In the genomic region with DNA sequence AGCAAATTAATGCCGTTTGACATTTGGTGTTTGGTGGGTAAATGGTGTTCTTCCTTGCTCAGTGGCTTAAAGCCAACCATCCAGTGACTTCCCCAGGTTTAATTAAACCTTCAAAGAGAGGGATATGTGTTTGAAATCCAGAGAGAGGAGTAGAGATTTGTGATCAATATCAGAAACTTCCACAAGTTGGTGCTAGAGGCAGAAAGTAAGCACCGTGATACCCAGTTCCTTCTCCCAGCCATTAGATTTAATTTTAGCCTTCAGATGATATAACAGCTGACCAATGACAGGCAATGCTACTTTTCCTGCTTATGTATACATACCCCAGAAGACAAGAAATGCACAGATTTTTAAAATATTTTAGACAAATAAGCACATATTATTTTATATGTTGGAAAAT, we compare ENCODE assay signal across 12 cellular contexts.
DNase-seq lines count a peak whose midpoint lies in the region; ATAC-seq and TF ChIP-seq lines count a peak whose summit lies in the region.
"Had no signal": no experiment of that assay in that cellular context is flagged by ENCODE, and none has a peak within 500 bp of the region (broad histone marks: within the 10 kb centered on the region; RNA-seq: fewer than 3 reads in every experiment).

No MANE protein-coding gene starts in this region.

- no peaks in the 10 kb centered on the region for H3K9me3 ChIP-seq in BE2C

- no peak overlapping the region for H3K4me3 ChIP-seq in BE2C (ENCODE audit: low read depth, low read length)
- no peak overlapping the region for H3K4me3 ChIP-seq in astrocyte of the spinal cord (ENCODE audit: low read depth, low read length)
- H3K4me3 ChIP-seq: SK-N-MC had no signal

- in situ Hi-C loops in astrocyte of the spinal cord (cut with HindIII; ENCODE audit: low sequenced_read_pairs), result no loop called here

- TF ChIP-seq CTCF in BE2C (IDR thresholded peaks at IDR 0.05; ENCODE audit: low read depth, low read length) (peak; percentile 51), astrocyte of the spinal cord (IDR thresholded peaks at IDR 0.05; ENCODE audit: low read depth, low read length) (peak; percentile 69)

- H3K36me3 Mint-ChIP-seq in activated naive CD8-positive, alpha-beta T cell treated with anti-CD3 and anti-CD28 coated beads for 36 hours, result no peaks in the 10 kb centered on the region
- H3K36me3 Mint-ChIP-seq: IgD-negative memory B cell had no signal

- H3K36me3 ChIP-seq in BE2C, result no peaks in the 10 kb centered on the region

- no peak for ATAC-seq in HG03520 (IDR thresholded peaks at IDR 0.05; ENCODE audit: unreplicated experiment)

- no peaks in the 10 kb centered on the region for H3K27me3 Mint-ChIP-seq in activated naive CD8-positive, alpha-beta T cell treated with anti-CD3 and anti-CD28 coated beads for 36 hours
- H3K27me3 Mint-ChIP-seq: IgD-negative memory B cell had no signal

- no peaks in the 10 kb centered on the region for H3K27me3 ChIP-seq in BE2C

- peaks cover 3% of the 10 kb centered on the region for H3K9me3 Mint-ChIP-seq in activated naive CD8-positive, alpha-beta T cell treated with anti-CD3 and anti-CD28 coated beads for 36 hours

- H3K4me3 Mint-ChIP-seq in activated naive CD8-positive, alpha-beta T cell treated with anti-CD3 and anti-CD28 coated beads for 36 hours, result no peak overlapping the region
- H3K4me3 Mint-ChIP-seq: IgD-negative memory B cell had no signal

- no peaks in the 10 kb centered on the region for H3K4me1 Mint-ChIP-seq in activated naive CD8-positive, alpha-beta T cell treated with anti-CD3 and anti-CD28 coated beads for 36 hours
- H3K4me1 Mint-ChIP-seq: IgD-negative memory B cell had no signal

- H3K4me1 ChIP-seq in BE2C, result no peaks in the 10 kb centered on the region; the same call in 1 of the 2 replicates

- no peak for DNase-seq in BE2C
- DNase-seq in NCI-H1417 treated with DMSO at 0.1 percent for 48 hours (lab: John Stamatoyannopoulos, UW), result peak; percentile 15
- DNase-seq in astrocyte of the spinal cord (ENCODE audit: low read depth, low spot score), result peak; percentile 52
- DNase-seq in kidney tubule cell (ENCODE audit: low spot score), result peak; percentile 35
- DNase-seq in activated CD4-positive, alpha-beta T cell treated with anti-CD3 and anti-CD28 coated beads for 48 hours, result no peak
- DNase-seq in SIG-M5 (lab: John Stamatoyannopoulos, UW), result no peak
- DNase-seq in activated naive CD8-positive, alpha-beta T cell treated with anti-CD3 and anti-CD28 coated beads for 36 hours, result no peak
- DNase-seq: activated effector memory CD4-positive, alpha-beta T cell treated with anti-CD3 and anti-CD28 coated beads, Interleukin-2, amount 50 U/mL, for 16 hours; GF-D8 had no signal

- no peak overlapping the region for H3K27ac Mint-ChIP-seq in activated naive CD8-positive, alpha-beta T cell treated with anti-CD3 and anti-CD28 coated beads for 36 hours
- H3K27ac Mint-ChIP-seq: IgD-negative memory B cell had no signal

Comparison
In these comparisons a context has a peak if more than half of its experiments do, and no peak if none do; other contexts are left out.
1. DNase-seq: peak in NCI-H1417 treated with DMSO at 0.1 percent for 48 hours (single experiment), astrocyte of the spinal cord (single experiment) and kidney tubule cell (single experiment); none in BE2C (single experiment), activated CD4-positive, alpha-beta T cell treated with anti-CD3 and anti-CD28 coated beads for 48 hours (single experiment), SIG-M5 (single experiment) and activated naive CD8-positive, alpha-beta T cell treated with anti-CD3 and anti-CD28 coated beads for 36 hours (single experiment).